1 cellular context compared by ENCODE assay signal in genomic region chr2:219106251-219106650, GRCh38.
A peak's percentile ranks its signal among the peaks of the same experiment; 100 is the strongest.
TF ChIP-seq lines count a peak whose summit lies in the region.

No MANE protein-coding gene starts in this region.

TF ChIP-seq in HepG2, 621 proteins besides CTCF, POLR2A, EP300 and RAD21 (continued from another document):
- TF ChIP-seq ZNF652 (CRISPR knock-in tag; IDR thresholded peaks at IDR 0.05; ENCODE audit: borderline replicate concordance, low read depth) (no peak), ZNF24 (IDR thresholded peaks at IDR 0.05) (no peak), BCL6 (CRISPR knock-in tag; IDR thresholded peaks at IDR 0.05) (peak; percentile 71), ZNF253 (CRISPR knock-in tag; IDR thresholded peaks at IDR 0.05; ENCODE audit: borderline replicate concordance) (no peak), HINFP (CRISPR knock-in tag; IDR thresholded peaks at IDR 0.05; ENCODE audit: low read depth) (no peak), SALL1 (CRISPR knock-in tag; IDR thresholded peaks at IDR 0.05) (no peak; the same call in 1 of the 2 replicates), ZNF75D (CRISPR knock-in tag; IDR thresholded peaks at IDR 0.05; ENCODE audit: borderline replicate concordance) (no peak), BHLHE40 (IDR thresholded peaks at IDR 0.05; ENCODE audit: low read length) (no peak), ZNF605 (CRISPR knock-in tag; IDR thresholded peaks at IDR 0.05) (no peak), ARID5B (CRISPR knock-in tag; IDR thresholded peaks at IDR 0.05) (peak; percentile 67), HMG20A (CRISPR knock-in tag; IDR thresholded peaks at IDR 0.05; ENCODE audit: borderline replicate concordance) (peak; percentile 66; the same call in 1 of the 2 replicates), SOX6 (IDR thresholded peaks at IDR 0.05) (no peak), SOX6 (CRISPR knock-in tag; IDR thresholded peaks at IDR 0.05) (peak; percentile 80), ZBED4 (CRISPR knock-in tag; IDR thresholded peaks at IDR 0.05; ENCODE audit: borderline replicate concordance) (peak; percentile 53; the same call in 1 of the 2 replicates), ZNF256 (CRISPR knock-in tag; conservative IDR thresholded peaks at IDR 0.05) (no peak), ELF4 (CRISPR knock-in tag; IDR thresholded peaks at IDR 0.05; ENCODE audit: borderline replicate concordance) (no peak), ZNF331 (CRISPR knock-in tag; IDR thresholded peaks at IDR 0.05) (peak; percentile 72), ZNF672 (CRISPR knock-in tag; IDR thresholded peaks at IDR 0.05) (no peak), ZNF510 (CRISPR knock-in tag; IDR thresholded peaks at IDR 0.05; ENCODE audit: low read depth) (no peak), ARHGAP35 (CRISPR knock-in tag; IDR thresholded peaks at IDR 0.05; ENCODE audit: borderline replicate concordance) (no peak), ZBTB7B (CRISPR knock-in tag; IDR thresholded peaks at IDR 0.05) (0 out of 2 replicates have a peak, but pooled peaks have one; percentile 58), ZNF496 (CRISPR knock-in tag; IDR thresholded peaks at IDR 0.05; ENCODE audit: insufficient replicate concordance) (no peak)
